Comparison of ENCODE assay signal across 8 cellular contexts in the genomic region with DNA sequence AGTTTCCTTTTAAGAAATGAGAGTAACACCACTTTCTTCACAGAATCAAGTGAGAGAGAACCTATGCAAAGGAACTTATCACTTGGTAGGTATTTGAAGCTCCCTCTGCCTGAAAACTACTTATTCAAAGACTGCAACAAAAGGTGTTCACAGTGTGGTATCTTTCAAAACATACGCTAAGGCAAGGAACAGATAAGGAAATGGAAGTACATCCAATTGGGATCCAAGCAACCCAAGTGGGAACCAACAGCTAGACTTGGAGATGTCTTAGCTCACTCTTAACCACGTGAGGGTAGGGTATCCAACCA. TPM values are rescaled to one million over a fixed set of nuclear protein-coding genes. Genes with fewer than 3 reads are reported as not detected.
A peak's percentile ranks its signal among the peaks of the same experiment; 100 is the strongest.
DNase-seq lines count a peak whose midpoint lies in the region; ATAC-seq and TF ChIP-seq lines count a peak whose summit lies in the region.

No MANE protein-coding gene starts in this region.

- no TSS peak for BruUV-seq in IMR-90 (replicated peaks; lab: Mats Ljungman, UMichigan)

- TF ChIP-seq POLR2A in IMR-90 (IDR thresholded peaks at IDR 0.05; ENCODE audit: low read depth, low read length) = no peak

- H3K23ac ChIP-seq in IMR-90 (ENCODE audit: low read depth, low read length) = no peak overlapping the region

- peaks cover 3% of the 10 kb centered on the region for H3F3A ChIP-seq in neural cell (ENCODE audit: insufficient read depth, low read length, poor library complexity, severe bottlenecking)

- no peak overlapping the region for H3K56ac ChIP-seq in IMR-90 (ENCODE audit: extremely low read depth, insufficient read depth, low read length)

- no peak overlapping the region for H2BK5ac ChIP-seq in IMR-90 (ENCODE audit: low read depth, low read length, poor library complexity, severe bottlenecking)

- in situ Hi-C loops in IMR-90 (cut with MboI; ENCODE audit: low sequenced_read_pairs) = no loop called here

- H3K79me2 ChIP-seq in neural cell (replicated peaks; ENCODE audit: insufficient read depth, low read length) = peaks cover 28% of the 10 kb centered on the region

- no peak for ATAC-seq in CD4-positive, alpha-beta T cell (ENCODE audit: poor library complexity)
- ATAC-seq in IMR-90 (ENCODE audit: low read depth) = no peak; the same call in 1 of the 2 replicates
- ATAC-seq in mucosa of descending colon = no peak
- ATAC-seq in HG02885 (IDR thresholded peaks at IDR 0.05; ENCODE audit: poor library complexity, unreplicated experiment) = no peak

- no peak for TF ChIP-seq RAD21 in IMR-90 (IDR thresholded peaks at IDR 0.05; ENCODE audit: low read length)
- TF ChIP-seq RAD21 in neural cell (conservative IDR thresholded peaks at IDR 0.05) = no peak

- H3K14ac ChIP-seq in IMR-90 (replicated peaks; ENCODE audit: low read depth, low read length) = no peak overlapping the region

- H3K4me3 ChIP-seq in IMR-90 (ENCODE audit: insufficient read depth, low read depth, low read length) (peak overlapping the region; percentile 52), choroid plexus epithelial cell (ENCODE audit: low read depth, low read length) (peak overlapping the region; percentile 62), neural cell (ENCODE audit: low read length) (peak overlapping the region; percentile 93), mucosa of descending colon (no peak overlapping the region)

- peaks cover 41% of the 10 kb centered on the region for H3K27me3 ChIP-seq in CD4-positive, alpha-beta T cell (ENCODE audit: control insufficient read depth, insufficient read depth, low read length)
- H3K27me3 ChIP-seq in IMR-90 (ENCODE audit: control insufficient read depth, insufficient read depth, low read length) (peaks cover 34% of the 10 kb centered on the region), neural cell (ENCODE audit: insufficient read depth, low read depth, low read length) (no peaks in the 10 kb centered on the region)

- no peaks in the 10 kb centered on the region for H3K4me1 ChIP-seq in IMR-90 (ENCODE audit: control insufficient read depth, insufficient read depth, low read length)
- peaks cover 14% of the 10 kb centered on the region for H3K4me1 ChIP-seq in mucosa of descending colon (ENCODE audit: low read depth)

- H2AFZ ChIP-seq in IMR-90 (replicated peaks; ENCODE audit: low read length, poor library complexity) = peak overlapping the region; percentile 70
- H2AFZ ChIP-seq in neural cell (ENCODE audit: low read depth, low read length) = peak overlapping the region; percentile 9

- DNase-seq in CD4-positive, alpha-beta T cell = no peak
- no peak for DNase-seq in IMR-90
- DNase-seq in choroid plexus epithelial cell (ENCODE audit: low read depth) = no peak
- DNase-seq in mucosa of descending colon = no peak
- DNase-seq in NCI-H2081 treated with DMSO at 0.1 percent for 48 hours (lab: John Stamatoyannopoulos, UW) = no peak
- no peak for DNase-seq in central memory CD4-positive, alpha-beta T cell

- no CpG with 5 or more reads among the region's 2 CpGs for WGBS in IMR-90 (ENCODE audit: extremely low coverage in 2 of 2, insufficient read length in 1 of 2), 2 experiments

- H4K20me1 ChIP-seq in IMR-90 (ENCODE audit: insufficient read depth, low read length) (no peaks in the 10 kb centered on the region), neural cell (ENCODE audit: insufficient read depth) (peaks cover 4% of the 10 kb centered on the region)

- H3K36me3 Mint-ChIP-seq in CD4-positive, alpha-beta T cell (ENCODE audit: low read depth) = no peaks in the 10 kb centered on the region

- no peak overlapping the region for H3K9ac ChIP-seq in IMR-90 (ENCODE audit: low read depth, low read length)
- peak overlapping the region; percentile 7 for H3K9ac ChIP-seq in neural cell (ENCODE audit: low read length)

- no peaks in the 10 kb centered on the region for H3K36me3 ChIP-seq in IMR-90 (ENCODE audit: control insufficient read depth, insufficient read depth, low read length)
- H3K36me3 ChIP-seq in neural cell (ENCODE audit: insufficient read depth, low read length) = no peaks in the 10 kb centered on the region
- H3K36me3 ChIP-seq in mucosa of descending colon (ENCODE audit: low read depth) = no peaks in the 10 kb centered on the region

- H3K18ac ChIP-seq in IMR-90 (ENCODE audit: low read depth, low read length) = no peak overlapping the region

- no peak overlapping the region for H4K91ac ChIP-seq in IMR-90 (ENCODE audit: insufficient read depth, low read depth, low read length)

- H3K27me3 Mint-ChIP-seq in CD4-positive, alpha-beta T cell = peaks cover 71% of the 10 kb centered on the region

- no peak overlapping the region for H2BK120ac ChIP-seq in IMR-90 (ENCODE audit: low read depth, low read length)

- no peaks in the 10 kb centered on the region for H3K9me1 ChIP-seq in IMR-90 (ENCODE audit: insufficient read depth, low read length)

- no peak overlapping the region for H2AK9ac ChIP-seq in IMR-90 (replicated peaks; ENCODE audit: low read depth, low read length, poor library complexity)

- H3K4ac ChIP-seq in IMR-90 (ENCODE audit: low read depth, low read length) = no peak overlapping the region

- peaks cover 6% of the 10 kb centered on the region for H3K4me1 Mint-ChIP-seq in CD4-positive, alpha-beta T cell (ENCODE audit: low read depth)

- TF ChIP-seq CTCF in CD4-positive, alpha-beta T cell (IDR thresholded peaks at IDR 0.05) = no peak
- TF ChIP-seq CTCF in IMR-90 (conservative IDR thresholded peaks at IDR 0.05; ENCODE audit: low read depth, low read length) (no peak), choroid plexus epithelial cell (conservative IDR thresholded peaks at IDR 0.05; ENCODE audit: low read depth, low read length) (no peak), neural cell (IDR thresholded peaks at IDR 0.05; ENCODE audit: poor library complexity, severe bottlenecking) (no peak), mucosa of descending colon (IDR thresholded peaks at IDR 0.05) (no peak)

- H3K79me1 ChIP-seq in IMR-90 (ENCODE audit: low read depth in 1 of 2, low read length in 2 of 2) = no peaks in the 10 kb centered on the region

- peak overlapping the region; percentile 67 for H3K4me3 Mint-ChIP-seq in CD4-positive, alpha-beta T cell

- no peak overlapping the region for H4K5ac ChIP-seq in IMR-90 (ENCODE audit: low read depth, low read length)

- CTCF ChIA-PET in CD4-positive, alpha-beta T cell (lab: Charles Lee) = no interaction called here
- CTCF ChIA-PET in IMR-90 (lab: Yijun Ruan, JAX) = no interaction called here

- dilution Hi-C loops in IMR-90 (cut with HindIII; ENCODE audit: low sequenced_read_pairs, unreplicated experiment) = no loop called here

- H3K4me2 ChIP-seq in IMR-90 (ENCODE audit: low read depth, low read length) (peak overlapping the region; percentile 60), neural cell (ENCODE audit: low read length) (peak overlapping the region; percentile 40)

- POLR2A ChIA-PET in CD4-positive, alpha-beta T cell (lab: Charles Lee) = no interaction called here
- POLR2A ChIA-PET in IMR-90 (lab: Charles Lee; ENCODE audit: unreplicated experiment) = no interaction called here

- no peak overlapping the region for H2BK20ac ChIP-seq in IMR-90 (ENCODE audit: low read depth, low read length)

- no peak overlapping the region for H2AK5ac ChIP-seq in IMR-90 (ENCODE audit: low read depth, low read length)

- no peak overlapping the region for H2BK15ac ChIP-seq in IMR-90 (ENCODE audit: low read depth, low read length)

- no peak overlapping the region for H3K27ac ChIP-seq in CD4-positive, alpha-beta T cell (ENCODE audit: low read depth, low read length)
- H3K27ac ChIP-seq in IMR-90 (ENCODE audit: insufficient read depth, low read length) = no peak overlapping the region
- peak overlapping the region; percentile 58 for H3K27ac ChIP-seq in neural cell (ENCODE audit: low read length)

- intact Hi-C loops in CD4-positive, alpha-beta T cell (cut with DNase I, micrococcal nuclease) = no loop called here
- intact Hi-C loops in IMR-90 (cut with micrococcal nuclease) (no loop called here), mucosa of descending colon (cut with DNase I, micrococcal nuclease) (no loop called here)

- H3K9me3 ChIP-seq in CD4-positive, alpha-beta T cell (ENCODE audit: control insufficient read depth, low read length) = no peaks in the 10 kb centered on the region
- H3K9me3 ChIP-seq in IMR-90 (ENCODE audit: control insufficient read depth, insufficient read depth, low read length) (no peaks in the 10 kb centered on the region), neural cell (ENCODE audit: low read length) (no peaks in the 10 kb centered on the region), mucosa of descending colon (no peaks in the 10 kb centered on the region)

- no peak overlapping the region for H3K27ac Mint-ChIP-seq in CD4-positive, alpha-beta T cell

- no peak for TF ChIP-seq EP300 in neural cell (conservative IDR thresholded peaks at IDR 0.05; ENCODE audit: poor library complexity, severe bottlenecking)

- H3K9me3 Mint-ChIP-seq in CD4-positive, alpha-beta T cell = no peaks in the 10 kb centered on the region

- H3K9me2 ChIP-seq in neural cell (ENCODE audit: insufficient read depth, low read length) = no peaks in the 10 kb centered on the region

- no peak overlapping the region for H4K8ac ChIP-seq in IMR-90 (ENCODE audit: low read depth in 2 of 2, low read length in 2 of 2)

TF ChIP-seq in IMR-90, 13 proteins besides CTCF, POLR2A, EP300 and RAD21:
- TF ChIP-seq MAZ (IDR thresholded peaks at IDR 0.05; ENCODE audit: borderline replicate concordance, low read depth, low read length) (no peak), BHLHE40 (IDR thresholded peaks at IDR 0.05; ENCODE audit: low read depth, low read length) (no peak), MXI1 (IDR thresholded peaks at IDR 0.05; ENCODE audit: borderline replicate concordance, low read depth, low read length) (no peak)

TF ChIP-seq in neural cell, 6 proteins besides CTCF, POLR2A, EP300 and RAD21:
- TF ChIP-seq MXI1 (conservative IDR thresholded peaks at IDR 0.05; ENCODE audit: poor library complexity, severe bottlenecking) = no peak
- no peak for TF ChIP-seq TAF1 (IDR thresholded peaks at IDR 0.05; ENCODE audit: low read depth)
- no peak for TF ChIP-seq SMC3 (conservative IDR thresholded peaks at IDR 0.05; ENCODE audit: poor library complexity)

RNA-seq across cellular contexts. Expression of a gene that starts 0.4 kb away (rescaled TPM):
- total RNA-seq in CD4-positive, alpha-beta T cell = not detected
- total RNA-seq in IMR-90 (2012; rRNA removed) = under 0.01 TPM in 2 replicates
- 0.03 and 0.05 TPM in 2 replicates for polyA plus RNA-seq in IMR-90 (2012; rRNA removed)
- 0.01 and 0.02 TPM in 2 replicates for polyA plus RNA-seq in IMR-90 (2012; cell fraction: cytosol; rRNA removed)
- polyA plus RNA-seq in IMR-90 (2012; cell fraction: nucleus; rRNA removed; ENCODE audit: low replicate concordance) = 0.07 TPM in 1 of 2 replicates, not detected in the other
- 31.9 and 39.5 TPM in 2 replicates for polyA plus RNA-seq in neural cell
- polyA minus RNA-seq in neural cell = 61.1 and 67.3 TPM in 2 replicates
- total RNA-seq in mucosa of descending colon = under 1 TPM in 2 of 3 donors, not detected in 1; 0.47 to 0.48 TPM
